Comparison of ENCODE assay signal across 2 cellular contexts in the genomic region with DNA sequence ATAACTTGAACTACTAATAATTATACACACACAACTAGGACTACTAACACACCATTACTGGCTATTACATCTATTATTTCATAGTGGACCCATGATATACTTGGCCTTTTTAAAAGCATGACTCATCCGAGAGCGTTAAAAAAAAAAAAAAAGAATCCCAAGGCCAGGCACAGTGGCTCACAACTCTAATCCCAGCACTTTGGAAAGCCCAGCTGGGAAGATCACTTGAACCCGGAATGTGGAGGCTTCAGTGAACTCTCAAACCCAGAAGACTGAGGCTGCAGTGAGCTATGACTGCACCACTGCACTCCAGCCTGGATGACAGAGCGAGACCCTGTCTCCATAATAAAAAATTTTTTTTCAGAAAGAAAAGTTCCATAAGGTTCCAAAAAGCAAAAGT.
TF ChIP-seq lines count a peak whose summit lies in the region.

No MANE protein-coding gene starts in this region.

TF ChIP-seq in SK-N-SH, 30 proteins besides CTCF, POLR2A, EP300 and RAD21 (continued from another document):
- TF ChIP-seq SMC3 (IDR thresholded peaks at IDR 0.05; ENCODE audit: low read depth, low read length) (no peak), YY1 (IDR thresholded peaks at IDR 0.05; ENCODE audit: low read depth) (no peak)

TF ChIP-seq in SK-N-SH treated with all-trans-retinoic acid at 6 μM for 48 hours, 23 proteins besides CTCF, POLR2A, EP300 and RAD21 (continued from another document):
- TF ChIP-seq, protein P1, sequence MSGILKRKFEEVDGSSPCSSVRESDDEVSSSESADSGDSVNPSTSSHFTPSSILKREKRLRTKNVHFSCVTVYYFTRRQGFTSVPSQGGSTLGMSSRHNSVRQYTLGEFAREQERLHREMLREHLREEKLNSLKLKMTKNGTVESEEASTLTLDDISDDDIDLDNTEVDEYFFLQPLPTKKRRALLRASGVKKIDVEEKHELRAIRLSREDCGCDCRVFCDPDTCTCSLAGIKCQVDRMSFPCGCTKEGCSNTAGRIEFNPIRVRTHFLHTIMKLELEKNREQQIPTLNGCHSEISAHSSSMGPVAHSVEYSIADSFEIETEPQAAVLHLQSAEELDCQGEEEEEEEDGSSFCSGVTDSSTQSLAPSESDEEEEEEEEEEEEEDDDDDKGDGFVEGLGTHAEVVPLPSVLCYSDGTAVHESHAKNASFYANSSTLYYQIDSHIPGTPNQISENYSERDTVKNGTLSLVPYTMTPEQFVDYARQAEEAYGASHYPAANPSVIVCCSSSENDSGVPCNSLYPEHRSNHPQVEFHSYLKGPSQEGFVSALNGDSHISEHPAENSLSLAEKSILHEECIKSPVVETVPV (CRISPR knock-in tag; IDR thresholded peaks at IDR 0.05) = no peak
- TF ChIP-seq ZNF565 (CRISPR knock-in tag; conservative IDR thresholded peaks at IDR 0.05; ENCODE audit: low read depth) = no peak
- TF ChIP-seq PPARA (CRISPR knock-in tag; IDR thresholded peaks at IDR 0.05; ENCODE audit: borderline replicate concordance) = no peak
